Comparison of ENCODE assay signal across 20 cellular contexts in the genomic region with DNA sequence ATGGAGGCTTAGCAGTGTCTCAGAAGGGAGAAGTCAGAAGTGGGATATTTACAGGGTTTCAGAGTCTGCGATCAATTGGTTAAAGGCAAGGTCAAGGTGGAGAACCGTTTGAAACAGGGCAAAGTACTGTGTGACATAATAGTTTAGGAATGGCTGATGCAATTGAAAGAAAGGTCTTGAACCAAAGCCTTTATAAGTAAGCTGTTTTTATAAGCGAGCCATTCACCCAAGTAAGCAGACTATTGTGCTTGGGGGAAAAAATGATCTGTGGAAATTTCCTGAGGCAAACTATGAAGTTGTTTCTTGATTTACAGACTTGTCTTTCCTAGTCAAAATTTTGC.
DNase-seq lines count a peak whose midpoint lies in the region; ATAC-seq, FAIRE-seq and TF ChIP-seq lines count a peak whose summit lies in the region.
"Had no signal": no experiment of that assay in that cellular context is flagged by ENCODE, and none has a peak within 500 bp of the region (broad histone marks: within the 10 kb centered on the region; RNA-seq: fewer than 3 reads in every experiment).

No MANE protein-coding gene starts in this region.

- no peaks in the 10 kb centered on the region for H3K27me3 ChIP-seq in HepG2 (ENCODE audit: control insufficient read depth in 1 of 2, insufficient read depth in 2 of 2, low read length in 2 of 2)
- H3K27me3 ChIP-seq: cardiac muscle cell, vagina had no signal

- no peak for TF ChIP-seq POLR2A in HepG2 (IDR thresholded peaks at IDR 0.05; ENCODE audit: insufficient read depth in 1 of 2, low read depth in 2 of 2, low read length in 2 of 2)

- H3K79me2 ChIP-seq in HepG2 (ENCODE audit: insufficient read depth, low read length): no peaks in the 10 kb centered on the region

- H3K4me2 ChIP-seq in HepG2 (ENCODE audit: low read depth, low read length): no peak overlapping the region

- TF ChIP-seq CTCF in cardiac fibroblast (IDR thresholded peaks at IDR 0.05; ENCODE audit: low read depth, low read length) (no peak), HepG2 (CRISPR knock-in tag; IDR thresholded peaks at IDR 0.05) (no peak)

- no peak; a peak in 1 of 4 replicates for TF ChIP-seq EP300 in HepG2 (IDR thresholded peaks at IDR 0.05; ENCODE audit: low read depth in 2 of 2, low read length in 2 of 2)
- no peak for TF ChIP-seq EP300 in HepG2 (CRISPR knock-in tag; IDR thresholded peaks at IDR 0.05; ENCODE audit: borderline replicate concordance)

- no TSS peak for BruUV-seq in HepG2 (replicated peaks; lab: Mats Ljungman, UMichigan)

- POLR2A ChIA-PET in HepG2 (lab: Yijun Ruan, JAX): interaction anchor here (1.1 to 1.4 kb wide), 2 partner anchors 23 to 30 kb away, joined by 3 to 4 read pairs; no protein-coding TSS in a partner anchor

- intact Hi-C loops in HepG2 (cut with micrococcal nuclease; ENCODE audit: unreplicated experiment): no loop called here

- TF ChIP-seq RAD21 in HepG2 (CRISPR knock-in tag; IDR thresholded peaks at IDR 0.05): no peak

- no peak for FAIRE-seq in HepG2 (lab: Jason Lieb, UNC)

- H2AFZ ChIP-seq in HepG2 (ENCODE audit: low read length): no peak overlapping the region

- H3K4me1 ChIP-seq in HepG2 (ENCODE audit: insufficient read depth, low read length): peaks cover 11% of the 10 kb centered on the region; the same call in 1 of the 2 replicates

- H3K36me3 ChIP-seq in HepG2 (replicated peaks in 1 of 2; ENCODE audit: control insufficient read depth in 1 of 2, insufficient read depth in 2 of 2, low read length in 2 of 2): no peaks in the 10 kb centered on the region
- H3K36me3 ChIP-seq: cardiac muscle cell, vagina had no signal

- DNase-seq in ACHN: peak; percentile 41
- DNase-seq in M059J (ENCODE audit: low read depth): peak; percentile 81
- peak; percentile 74 to 93 for DNase-seq in cardiac fibroblast (ENCODE audit: low read depth in 2 of 2)
- DNase-seq in HepG2 (ENCODE audit: low spot score): peak; percentile 10
- no peak for DNase-seq in amygdala (lab: John Stamatoyannopoulos, UW)
- no peak for DNase-seq in stimulated activated CD4-positive, alpha-beta T cell treated with anti-CD3 and anti-CD28 coated beads, Interleukin-15, amount 100 ng/mL, for 24 hours
- no peak for DNase-seq in NAMALWA (ENCODE audit: low spot score)
- DNase-seq: activated CD4-positive, CD25-positive, alpha-beta regulatory T cell; activated naive CD4-positive, alpha-beta T cell treated with Interleukin-2 at 50 U/mL for 16 hours; GDM1; immature natural killer cell; mucosa of descending colon; NCI-H1092; NCI-H2107; NCI-H774; occipital lobe; RPMI8226 had no signal

- CTCF ChIA-PET in HepG2 (lab: Yijun Ruan, JAX; ENCODE audit: low intra/inter-chr PET ratio, low total read pairs): no interaction called here

- H3K9ac ChIP-seq in HepG2 (ENCODE audit: insufficient read depth, low read depth, low read length): no peak overlapping the region

- H3K4me3 ChIP-seq in cardiac fibroblast (replicated peaks in 1 of 2; ENCODE audit: low read depth in 2 of 2, low read length in 2 of 2) (peak overlapping the region in 1 of 2 donors; percentile 18), HepG2 (replicated peaks in 1 of 3; ENCODE audit: insufficient read depth in 1 of 3, low read depth in 2 of 3, low read length in 3 of 3) (no peak overlapping the region)
- H3K4me3 ChIP-seq: cardiac muscle cell, mucosa of descending colon, vagina had no signal

- no peak overlapping the region for H3K27ac ChIP-seq in HepG2 (ENCODE audit: extremely low read length, insufficient read depth, low read length)
- H3K27ac ChIP-seq: cardiac muscle cell, vagina had no signal

- no peaks in the 10 kb centered on the region for H4K20me1 ChIP-seq in HepG2 (ENCODE audit: insufficient read depth, low read length)

- in situ Hi-C loops in ACHN (cut with HindIII; ENCODE audit: low pct_ligation_motif_present, low pct_unique_long_range_greater_than_20kb, low sequenced_read_pairs): no loop called here
- in situ Hi-C loops in HepG2 (cut with HindIII; ENCODE audit: extremely low pct_ligation_motif_present, low pct_unique_long_range_greater_than_20kb): no loop called here

- 18% methylated on average over 3 of the region's 3 CpGs for WGBS in HepG2 (ENCODE audit: low lambda C conversion rate)

- ATAC-seq in HepG2 (no peak), GM21423 (IDR thresholded peaks at IDR 0.05; ENCODE audit: unreplicated experiment) (no peak)
- ATAC-seq: mucosa of descending colon had no signal

- no peaks in the 10 kb centered on the region for H3K9me3 ChIP-seq in HepG2 (ENCODE audit: low read length)
- H3K9me3 ChIP-seq: mucosa of descending colon, vagina had no signal

TF ChIP-seq in HepG2, 621 proteins besides CTCF, POLR2A, EP300 and RAD21 (continues in another document):
- TF ChIP-seq RARA (CRISPR knock-in tag; IDR thresholded peaks at IDR 0.05) (peak; percentile 65), CEBPB (IDR thresholded peaks at IDR 0.05; ENCODE audit: borderline replicate concordance, low read depth, low read length) (peak; percentile 21; the same call in 1 of the 2 replicates), FOSL2 (CRISPR knock-in tag; IDR thresholded peaks at IDR 0.05) (peak; percentile 33; the same call in 1 of the 2 replicates)
- TF ChIP-seq, protein P1, sequence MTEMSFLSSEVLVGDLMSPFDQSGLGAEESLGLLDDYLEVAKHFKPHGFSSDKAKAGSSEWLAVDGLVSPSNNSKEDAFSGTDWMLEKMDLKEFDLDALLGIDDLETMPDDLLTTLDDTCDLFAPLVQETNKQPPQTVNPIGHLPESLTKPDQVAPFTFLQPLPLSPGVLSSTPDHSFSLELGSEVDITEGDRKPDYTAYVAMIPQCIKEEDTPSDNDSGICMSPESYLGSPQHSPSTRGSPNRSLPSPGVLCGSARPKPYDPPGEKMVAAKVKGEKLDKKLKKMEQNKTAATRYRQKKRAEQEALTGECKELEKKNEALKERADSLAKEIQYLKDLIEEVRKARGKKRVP (CRISPR knock-in tag; IDR thresholded peaks at IDR 0.05): peak in 1 of 2 experiments; percentile 94; a peak in 2 of 4 replicates
- TF ChIP-seq, protein P2, sequence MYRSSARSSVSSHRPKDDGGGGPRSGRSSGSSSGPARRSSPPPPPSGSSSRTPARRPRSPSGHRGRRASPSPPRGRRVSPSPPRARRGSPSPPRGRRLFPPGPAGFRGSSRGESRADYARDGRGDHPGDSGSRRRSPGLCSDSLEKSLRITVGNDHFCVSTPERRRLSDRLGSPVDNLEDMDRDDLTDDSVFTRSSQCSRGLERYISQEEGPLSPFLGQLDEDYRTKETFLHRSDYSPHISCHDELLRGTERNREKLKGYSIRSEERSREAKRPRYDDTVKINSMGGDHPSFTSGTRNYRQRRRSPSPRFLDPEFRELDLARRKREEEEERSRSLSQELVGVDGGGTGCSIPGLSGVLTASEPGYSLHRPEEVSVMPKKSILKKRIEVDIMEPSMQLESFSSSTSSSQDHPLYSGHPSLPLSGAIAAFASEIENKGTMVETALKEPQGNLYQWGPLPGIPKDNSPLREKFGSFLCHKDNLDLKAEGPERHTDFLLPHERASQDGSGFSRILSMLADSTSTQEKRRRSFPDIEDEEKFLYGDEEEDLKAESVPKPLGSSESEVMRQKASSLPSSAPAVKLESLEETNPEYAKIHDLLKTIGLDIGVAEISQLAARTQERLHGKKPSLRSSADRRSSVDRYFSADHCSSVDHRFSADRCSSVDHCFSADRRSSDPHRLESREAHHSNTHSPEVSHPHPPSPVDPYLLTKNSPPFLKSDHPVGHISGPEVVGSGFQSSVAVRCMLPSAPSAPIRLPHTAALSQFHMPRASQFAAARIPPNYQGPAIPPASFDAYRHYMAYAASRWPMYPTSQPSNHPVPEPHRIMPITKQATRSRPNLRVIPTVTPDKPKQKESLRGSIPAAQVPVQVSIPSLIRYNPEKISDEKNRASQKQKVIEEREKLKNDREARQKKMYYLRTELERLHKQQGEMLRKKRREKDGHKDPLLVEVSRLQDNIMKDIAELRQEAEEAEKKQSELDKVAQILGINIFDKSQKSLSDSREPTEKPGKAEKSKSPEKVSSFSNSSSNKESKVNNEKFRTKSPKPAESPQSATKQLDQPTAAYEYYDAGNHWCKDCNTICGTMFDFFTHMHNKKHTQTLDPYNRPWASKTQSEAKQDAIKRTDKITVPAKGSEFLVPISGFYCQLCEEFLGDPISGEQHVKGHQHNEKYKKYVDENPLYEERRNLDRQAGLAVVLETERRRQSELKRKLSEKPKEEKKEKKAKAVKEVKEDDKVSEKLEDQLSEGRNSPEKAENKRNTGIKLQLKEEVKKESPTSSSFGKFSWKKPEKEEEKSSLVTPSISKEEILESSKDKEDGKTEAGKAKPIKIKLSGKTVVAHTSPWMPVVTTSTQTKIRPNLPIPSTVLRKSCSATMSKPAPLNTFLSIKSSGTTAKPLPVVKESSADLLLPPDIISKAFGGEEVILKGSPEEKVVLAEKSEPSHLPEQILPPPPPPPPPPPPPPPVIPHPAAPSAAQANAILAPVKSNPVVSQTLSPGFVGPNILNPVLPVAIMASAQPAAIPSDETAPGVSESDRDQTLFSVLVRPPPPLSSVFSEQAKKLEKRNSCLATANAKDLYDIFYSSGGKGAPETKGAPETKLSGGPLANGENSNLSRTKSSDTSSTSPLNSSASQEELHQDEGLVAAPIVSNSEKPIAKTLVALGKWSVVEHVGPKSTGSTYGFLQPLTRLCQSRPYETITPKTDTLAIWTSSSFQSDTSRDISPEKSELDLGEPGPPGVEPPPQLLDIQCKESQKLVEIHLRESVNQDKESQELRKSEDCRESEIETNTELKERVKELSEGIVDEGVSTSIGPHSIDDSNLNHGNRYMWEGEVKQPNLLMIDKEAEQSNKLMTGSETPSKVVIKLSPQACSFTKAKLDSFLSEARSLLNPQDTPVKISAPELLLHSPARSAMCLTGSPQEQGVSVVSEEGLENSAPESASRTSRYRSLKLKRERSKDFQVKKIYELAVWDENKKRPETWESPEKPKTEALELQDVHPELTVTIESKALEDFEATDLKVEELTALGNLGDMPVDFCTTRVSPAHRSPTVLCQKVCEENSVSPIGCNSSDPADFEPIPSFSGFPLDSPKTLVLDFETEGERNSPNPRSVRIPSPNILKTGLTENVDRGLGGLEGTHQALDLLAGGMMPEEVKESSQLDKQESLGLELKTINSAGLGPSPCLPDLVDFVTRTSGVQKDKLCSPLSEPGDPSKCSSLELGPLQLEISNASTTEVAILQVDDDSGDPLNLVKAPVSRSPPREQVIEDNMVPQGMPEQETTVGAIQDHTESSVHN (CRISPR knock-in tag; IDR thresholded peaks at IDR 0.05): no peak

Comparison
In these comparisons a context has a peak if more than half of its experiments do, and no peak if none do; other contexts are left out.
1. DNase-seq: peak in ACHN (single experiment), M059J (single experiment), cardiac fibroblast (2 of 2) and HepG2 (single experiment); none in amygdala (0 of 56), stimulated activated CD4-positive, alpha-beta T cell treated with anti-CD3 and anti-CD28 coated beads, Interleukin-15, amount 100 ng/mL, for 24 hours (single experiment) and NAMALWA (single experiment).